ENCODE assay signal across 14 cellular contexts in the genomic region with DNA sequence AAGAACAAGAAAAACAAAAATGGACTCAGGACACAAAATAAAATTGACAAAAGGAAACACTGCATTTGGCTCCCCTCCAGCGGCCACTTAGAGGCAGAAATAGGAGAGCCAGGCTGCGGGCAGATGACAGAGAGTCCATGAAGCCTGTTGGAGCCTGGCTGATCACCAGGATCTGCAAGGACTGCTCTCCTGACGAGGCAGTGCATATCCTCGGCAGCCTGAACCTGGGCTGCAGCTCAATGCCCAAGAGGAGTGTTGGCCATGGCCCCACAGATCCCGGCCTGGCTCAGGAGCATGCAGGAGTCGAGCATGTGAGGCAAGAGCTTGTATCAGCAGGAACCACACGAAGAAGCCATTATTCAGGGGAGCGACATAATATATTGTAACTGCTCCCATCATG.
DNase-seq lines count a peak whose midpoint lies in the region; ATAC-seq and TF ChIP-seq lines count a peak whose summit lies in the region.
"Had no signal": no experiment of that assay in that cellular context is flagged by ENCODE, and none has a peak within 500 bp of the region (broad histone marks: within the 10 kb centered on the region; RNA-seq: fewer than 3 reads in every experiment).

No MANE protein-coding gene starts in this region.

- ATAC-seq in left lung = no peak
- ATAC-seq: activated CD8-positive, alpha-beta T cell treated with anti-CD3 and anti-CD28 coated beads, Interleukin-2, amount 10 ng/mL, durations not matched to agents 7 days and 5 days; naive thymus-derived CD8-positive, alpha-beta T cell had no signal

- H3K27ac ChIP-seq in HEK293 (ENCODE audit: extremely low read depth, low read depth, low read length) = no peak overlapping the region
- H3K27ac ChIP-seq in VCaP = peak overlapping the region; percentile 34
- no peak overlapping the region for H3K27ac ChIP-seq in left lung
- H3K27ac ChIP-seq: sigmoid colon, uterus had no signal

- POLR2A ChIA-PET in HEK293 (lab: Yijun Ruan, JAX) = no interaction called here

- intact Hi-C loops in left lung (cut with DNase I) = no loop called here

- peaks cover 25% of the 10 kb centered on the region for H3K4me1 Mint-ChIP-seq in nephron
- H3K4me1 Mint-ChIP-seq: naive thymus-derived CD8-positive, alpha-beta T cell had no signal

- H3K9me3 Mint-ChIP-seq in nephron = no peaks in the 10 kb centered on the region
- H3K9me3 Mint-ChIP-seq: naive thymus-derived CD8-positive, alpha-beta T cell had no signal

- H3K4me3 ChIP-seq in HEK293 (ENCODE audit: low read depth, low read length) = no peak overlapping the region
- no peak overlapping the region for H3K4me3 ChIP-seq in left lung
- H3K4me3 ChIP-seq: sigmoid colon, uterus had no signal

- in situ Hi-C loops in GM13976 (cut with MboI; ENCODE audit: low sequenced_read_pairs, unreplicated experiment) = no loop called here

- H3K9me3 ChIP-seq in HEK293 (ENCODE audit: control insufficient read depth, insufficient read depth, low read depth, low read length) = no peaks in the 10 kb centered on the region
- no peaks in the 10 kb centered on the region for H3K9me3 ChIP-seq in left lung
- H3K9me3 ChIP-seq: sigmoid colon, uterus had no signal

- peak overlapping the region in 2 of 3 experiments; percentile 40 to 45 for H3K27ac Mint-ChIP-seq in nephron
- H3K27ac Mint-ChIP-seq: activated CD8-positive, alpha-beta T cell treated with anti-CD3 and anti-CD28 coated beads, Interleukin-2, amount 10 ng/mL, durations not matched to agents 7 days and 5 days; naive thymus-derived CD8-positive, alpha-beta T cell had no signal

- H3K4me3 Mint-ChIP-seq in nephron = no peak overlapping the region
- H3K4me3 Mint-ChIP-seq: activated CD8-positive, alpha-beta T cell treated with anti-CD3 and anti-CD28 coated beads, Interleukin-2, amount 10 ng/mL, durations not matched to agents 7 days and 5 days; naive thymus-derived CD8-positive, alpha-beta T cell had no signal

- no peaks in the 10 kb centered on the region for H3K27me3 ChIP-seq in left lung
- H3K27me3 ChIP-seq: sigmoid colon, uterus had no signal

- DNase-seq in NCI-H2029 treated with DMSO at 0.1 percent for 48 hours (lab: John Stamatoyannopoulos, UW) = peak; percentile 87
- no peak for DNase-seq in left lung
- no peak for DNase-seq in GM13976 (ENCODE audit: low spot score)
- DNase-seq in DMS53 (lab: John Stamatoyannopoulos, UW) = no peak
- DNase-seq: activated CD8-positive, alpha-beta T cell treated with anti-CD3 and anti-CD28 coated beads, Interleukin-2, amount 10 ng/mL, durations not matched to agents 7 days and 5 days; activated T-cell treated with anti-CD3 and anti-CD28 coated beads, Interleukin-2, amount 50 U/mL, for 1 hour; GDM1; naive thymus-derived CD8-positive, alpha-beta T cell; NCI-H1436; sigmoid colon had no signal

- H3K36me3 Mint-ChIP-seq in nephron (ENCODE audit: low read depth) = peaks cover 10% of the 10 kb centered on the region
- H3K36me3 Mint-ChIP-seq: naive thymus-derived CD8-positive, alpha-beta T cell had no signal

- no peak for TF ChIP-seq CTCF in HEK293 (tag by site-specific recombination; IDR thresholded peaks at IDR 0.05)
- no peak for TF ChIP-seq CTCF in VCaP (conservative IDR thresholded peaks at IDR 0.05)
- no peak for TF ChIP-seq CTCF in nephron (IDR thresholded peaks at IDR 0.05; ENCODE audit: unreplicated experiment in 3 of 3)
- TF ChIP-seq CTCF in left lung (IDR thresholded peaks at IDR 0.05) = no peak
- TF ChIP-seq CTCF in GM13976 (IDR thresholded peaks at IDR 0.05; ENCODE audit: borderline replicate concordance, control extremely low read depth, extremely low read depth, insufficient read depth, missing control alignments) = no peak

- CTCF ChIA-PET in HEK293 (lab: Yijun Ruan, JAX) = interaction anchor here (0.6 kb wide), 1 partner anchor 1903 kb away, joined by 4 read pairs; no protein-coding TSS in a partner anchor

- peaks cover 8% of the 10 kb centered on the region for H3K27me3 Mint-ChIP-seq in nephron (ENCODE audit: low read depth)

- H3K36me3 ChIP-seq in HEK293 (ENCODE audit: control insufficient read depth in 2 of 2, insufficient read depth in 1 of 2, low read length in 2 of 2) = no peaks in the 10 kb centered on the region
- no peaks in the 10 kb centered on the region for H3K36me3 ChIP-seq in left lung
- H3K36me3 ChIP-seq: sigmoid colon, uterus had no signal

- H3K4me1 ChIP-seq in HEK293 (ENCODE audit: control insufficient read depth, insufficient read depth, low read length) (no peaks in the 10 kb centered on the region), left lung (peaks cover 0 to 11% of the 10 kb centered on the region in 2 donors)
- H3K4me1 ChIP-seq: uterus had no signal

TF ChIP-seq in HEK293, 187 proteins besides CTCF, POLR2A, EP300 and RAD21:
- TF ChIP-seq TCF7L2 (IDR thresholded peaks at IDR 0.05; ENCODE audit: borderline replicate concordance, low read depth, low read length) (no peak), ZNF394 (tag by site-specific recombination; IDR thresholded peaks at IDR 0.05; ENCODE audit: borderline replicate concordance) (no peak), ZBTB17 (tag by site-specific recombination; IDR thresholded peaks at IDR 0.05) (0 out of 2 replicates have a peak, but pooled peaks have one; percentile 21), EGR2 (tag by site-specific recombination; IDR thresholded peaks at IDR 0.05; ENCODE audit: low read depth) (no peak), ZNF302 (tag by site-specific recombination; IDR thresholded peaks at IDR 0.05; ENCODE audit: low read depth) (no peak), ZNF624 (tag by site-specific recombination; IDR thresholded peaks at IDR 0.05) (no peak)
TF ChIP-seq in HEK293: peak in this region for 1.
